8 cellular contexts compared by ENCODE assay signal in the genomic region with DNA sequence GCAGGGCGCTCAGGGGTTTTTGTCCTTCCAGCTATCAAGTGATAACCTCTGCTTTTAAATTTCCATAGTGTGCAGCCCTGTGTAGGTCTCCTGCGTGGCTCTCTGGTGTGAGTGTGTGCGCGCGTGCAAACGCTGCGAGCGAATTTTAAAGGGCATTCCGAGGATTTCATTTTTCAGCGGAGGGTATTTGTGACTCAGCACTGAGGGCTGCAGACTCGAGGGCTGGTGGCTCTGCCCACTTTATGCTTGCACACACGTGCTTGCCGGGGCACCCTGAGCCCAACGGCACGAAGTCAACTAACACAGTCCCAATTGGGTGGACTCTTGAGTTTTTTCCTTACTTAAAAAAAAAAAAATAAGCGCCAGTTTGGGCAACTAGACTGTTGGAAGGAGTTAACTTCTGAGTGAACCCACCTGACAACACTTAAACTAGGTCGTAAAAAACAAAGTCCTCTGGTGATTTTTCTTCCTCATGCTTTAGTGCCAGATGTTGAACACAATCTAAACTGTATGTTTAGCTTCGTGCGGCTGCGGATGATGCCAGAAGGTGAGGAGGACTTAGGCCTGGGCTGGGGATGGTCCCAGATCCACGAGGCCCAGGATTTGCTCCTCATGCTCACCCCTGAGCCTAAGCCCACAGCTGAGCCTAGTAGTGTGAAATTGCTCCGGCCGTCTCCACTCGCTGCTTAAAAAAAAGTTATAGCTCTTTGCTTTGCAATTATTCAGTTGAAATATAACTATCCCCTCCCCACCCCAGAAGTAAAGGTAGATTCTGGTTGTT. TPM values are rescaled to one million over a fixed set of nuclear protein-coding genes. Genes with fewer than 3 reads are reported as not detected.
DNase-seq lines count a peak whose midpoint lies in the region; ATAC-seq, FAIRE-seq and TF ChIP-seq lines count a peak whose summit lies in the region.

No MANE protein-coding gene starts in this region.

- H3K4me1 Mint-ChIP-seq in activated T-cell treated with anti-CD3 and anti-CD28 coated beads, Interleukin-2, amount 50 U/mL, for 72 hours (ENCODE audit: low read depth), result peaks cover 46% of the 10 kb centered on the region

- ATAC-seq in heart left ventricle (no peak), Right ventricle myocardium superior (ENCODE audit: poor library complexity) (no peak), left lung (no peak), HG02759 (IDR thresholded peaks at IDR 0.05; ENCODE audit: unreplicated experiment) (no peak), HG02588 (IDR thresholded peaks at IDR 0.05; ENCODE audit: unreplicated experiment) (no peak)
- no peak for ATAC-seq in activated T-cell treated with anti-CD3 and anti-CD28 coated beads, Interleukin-2, amount 50 U/mL, for 72 hours (replicated peaks in 1 of 2)

- H3K27ac ChIP-seq in heart left ventricle, result peak overlapping the region; percentile 72 to 94 (median 83)
- H3K27ac ChIP-seq in left lung, result no peak overlapping the region
- H3K27ac ChIP-seq in transverse colon, result peak overlapping the region; percentile 44 to 75 (median 54)

- whole genome bisulfite sequencing in heart left ventricle, 4 donors, result 7 to 11% (median 9%) methylated on average over 24 of the region's 24 CpGs
- 4 to 16% methylated on average over 12 to 24 of the region's 24 CpGs for WGBS in transverse colon (ENCODE audit: low coverage in 1 of 2), 2 donors

- DNase-seq in heart left ventricle (no peak), Right ventricle myocardium superior (no peak), left lung (no peak), transverse colon (no peak), GM12891 (ENCODE audit: insufficient read length, low spot score) (no peak)
- peak in 1 of 2 donors; percentile 7 for DNase-seq in activated T-cell treated with anti-CD3 and anti-CD28 coated beads, Interleukin-2, amount 50 U/mL, for 72 hours

- TF ChIP-seq POLR2A in heart left ventricle (IDR thresholded peaks at IDR 0.05), result no peak
- TF ChIP-seq POLR2A in transverse colon (IDR thresholded peaks at IDR 0.05), result no peak
- no peak for TF ChIP-seq POLR2A in GM12891 (IDR thresholded peaks at IDR 0.05; ENCODE audit: low read depth, low read length)

- FAIRE-seq in GM12891 (lab: Jason Lieb, UNC), result no peak

- H3K27ac Mint-ChIP-seq in activated T-cell treated with anti-CD3 and anti-CD28 coated beads, Interleukin-2, amount 50 U/mL, for 72 hours, result peak overlapping the region; percentile 69

- H3K9me3 Mint-ChIP-seq in activated T-cell treated with anti-CD3 and anti-CD28 coated beads, Interleukin-2, amount 50 U/mL, for 72 hours, result no peaks in the 10 kb centered on the region

- peak overlapping the region; percentile 44 to 85 (median 66) for H3K4me3 ChIP-seq in heart left ventricle
- peak overlapping the region; percentile 41 to 53 for H3K4me3 ChIP-seq in left lung
- H3K4me3 ChIP-seq in transverse colon, result peak overlapping the region; percentile 22 to 86 (median 51)

- no peaks in the 10 kb centered on the region for H3K36me3 ChIP-seq in heart left ventricle
- no peaks in the 10 kb centered on the region for H3K36me3 ChIP-seq in left lung
- H3K36me3 ChIP-seq in transverse colon, result no peaks in the 10 kb centered on the region

- H3K27me3 ChIP-seq in heart left ventricle, result peaks cover 6 to 83% (median 31%) of the 10 kb centered on the region in 9 donors
- peaks cover 51 to 100% of the 10 kb centered on the region in 2 donors for H3K27me3 ChIP-seq in left lung
- peaks cover 68% of the 10 kb centered on the region for H3K27me3 ChIP-seq in transverse colon

- in situ Hi-C loops in transverse colon (cut with MboI; ENCODE audit: low pct_ligation_motif_present in 1 of 4, low pct_unique_long_range_greater_than_20kb in 1 of 4, low sequenced_read_pairs in 3 of 4), result no loop called here

- no peaks in the 10 kb centered on the region for H3K36me3 Mint-ChIP-seq in activated T-cell treated with anti-CD3 and anti-CD28 coated beads, Interleukin-2, amount 50 U/mL, for 72 hours (ENCODE audit: insufficient read depth in 2 of 2)

- H3K4me1 ChIP-seq in heart left ventricle (peaks cover 0 to 68% (median 33%) of the 10 kb centered on the region in 12 donors), left lung (peaks cover 26 to 68% of the 10 kb centered on the region in 2 donors), transverse colon (peaks cover 0 to 66% (median 56%) of the 10 kb centered on the region in 4 donors)

- TF ChIP-seq EP300 in transverse colon (IDR thresholded peaks at IDR 0.05; ENCODE audit: low read depth), result no peak

- intact Hi-C loops in heart left ventricle (cut with DNase I) (loop anchor here in 3 of 10 donors (5.0 to 10.0 kb wide), 3 partner anchors 64 to 752 kb away; no protein-coding TSS in a partner anchor), Right ventricle myocardium superior (cut with DNase I) (no loop called here), left lung (cut with DNase I) (no loop called here), transverse colon (cut with DNase I; ENCODE audit: low total_unique reads) (no loop called here)

- H3K4me3 Mint-ChIP-seq in activated T-cell treated with anti-CD3 and anti-CD28 coated beads, Interleukin-2, amount 50 U/mL, for 72 hours, result peak overlapping the region; percentile 82 to 94

- TF ChIP-seq CTCF in heart left ventricle (IDR thresholded peaks at IDR 0.05), result no peak
- TF ChIP-seq CTCF in left lung (IDR thresholded peaks at IDR 0.05), result no peak
- peak in 1 of 5 experiments; percentile 22 for TF ChIP-seq CTCF in transverse colon (IDR thresholded peaks at IDR 0.05)

- H3K9me3 ChIP-seq in heart left ventricle (no peaks in the 10 kb centered on the region), left lung (no peaks in the 10 kb centered on the region), transverse colon (no peaks in the 10 kb centered on the region)

- peaks cover 56% of the 10 kb centered on the region for H3K27me3 Mint-ChIP-seq in activated T-cell treated with anti-CD3 and anti-CD28 coated beads, Interleukin-2, amount 50 U/mL, for 72 hours (ENCODE audit: low read depth)

TF ChIP-seq in GM12891, 5 proteins besides CTCF, POLR2A, EP300 and RAD21:
- TF ChIP-seq PAX5 (IDR thresholded peaks at IDR 0.05; ENCODE audit: insufficient read depth, low read length, severe bottlenecking), result no peak
- no peak for TF ChIP-seq POU2F2 (IDR thresholded peaks at IDR 0.05; ENCODE audit: low read depth, low read length)
- no peak for TF ChIP-seq POLR2AphosphoS5 (IDR thresholded peaks at IDR 0.05; ENCODE audit: low read depth, low read length)
- TF ChIP-seq SPI1 (IDR thresholded peaks at IDR 0.05; ENCODE audit: low read depth, low read length), result no peak
- TF ChIP-seq TAF1 (IDR thresholded peaks at IDR 0.05; ENCODE audit: low read depth, low read length), result no peak

RNA-seq across cellular contexts. Expression of gene FGF9, which starts 2.1 kb away (rescaled TPM):
- 10 to 100 TPM in 4 of 9 donors, 1 to 10 TPM in 5; 1.9 to 12.5 (median 8.3) TPM for total RNA-seq in heart left ventricle
- polyA plus RNA-seq in heart left ventricle, result 1 to 10 TPM; 1.7 to 3.6 TPM
- total RNA-seq in Right ventricle myocardium superior, result 9.5 TPM
- total RNA-seq in activated T-cell treated with anti-CD3 and anti-CD28 coated beads, Interleukin-2, amount 50 U/mL, for 72 hours, result under 1 TPM; 0.46 to 0.67 TPM
- total RNA-seq in left lung, result 1 to 10 TPM; 1.6 to 2.0 TPM
- 1 to 10 TPM in 2 of 4 donors, under 1 TPM in 1, not detected in 1; 0.27 to 1.8 (median 1.4) TPM for total RNA-seq in transverse colon
- polyA plus RNA-seq in GM12891 (2012; ENCODE audit: low read depth, missing spikeins), result not detected

Comparison
In these comparisons a context has a peak if more than half of its experiments do, and no peak if none do; other contexts are left out.
1. H3K27ac ChIP-seq: peak in heart left ventricle (12 of 12) and transverse colon (4 of 4); none in left lung (0 of 2).
2. Peak in every context shown above with its lines, with median percentiles within 50 percentile points of each other: H3K4me3 ChIP-seq.